ENCODE assay signal across 27 cellular contexts in genomic region chr17:41133880-41134735, GRCh38. TPM values are rescaled to one million over a fixed set of nuclear protein-coding genes. Genes with fewer than 3 reads are reported as not detected.
DNase-seq lines count a peak whose midpoint lies in the region; ATAC-seq and TF ChIP-seq lines count a peak whose summit lies in the region.
"Had no signal": no experiment of that assay in that cellular context is flagged by ENCODE, and none has a peak within 500 bp of the region (broad histone marks: within the 10 kb centered on the region; RNA-seq: fewer than 3 reads in every experiment).

No MANE protein-coding gene starts in this region.

- peaks cover 0 to 5% (median 0%) of the 10 kb centered on the region in 7 donors for H3K9me3 Mint-ChIP-seq in CD4-positive, CD25-positive, alpha-beta regulatory T cell
- H3K9me3 Mint-ChIP-seq in neural progenitor cell (peaks cover 2% of the 10 kb centered on the region), H9 (peaks cover 3 to 11% of the 10 kb centered on the region in 2 experiments; a peak in 4 of 5 replicates)

- no peak overlapping the region for H3K18ac ChIP-seq in H9 (ENCODE audit: insufficient read length, low read depth, low read length)

- no peak overlapping the region for H3K14ac ChIP-seq in H9 (ENCODE audit: insufficient read depth, low read length)

- H3K36me3 Mint-ChIP-seq in CD4-positive, CD25-positive, alpha-beta regulatory T cell: no peaks in the 10 kb centered on the region
- H3K36me3 Mint-ChIP-seq in neural progenitor cell: no peaks in the 10 kb centered on the region
- no peaks in the 10 kb centered on the region for H3K36me3 Mint-ChIP-seq in H9 (ENCODE audit: insufficient read depth in 1 of 3, low read depth in 3 of 3)
- H3K36me3 Mint-ChIP-seq: activated CD4-positive, alpha-beta memory T cell treated with anti-CD3 and anti-CD28 coated beads for 36 hours; activated naive CD4-positive, alpha-beta T cell treated with anti-CD3 and anti-CD28 coated beads, Interleukin-2, amount 10 ng/mL, durations not matched to agents 7 days and 5 days; IgD-negative memory B cell had no signal

- no peaks in the 10 kb centered on the region for H3F3A ChIP-seq in Loucy (ENCODE audit: low read depth)
- H3F3A ChIP-seq in neural progenitor cell (ENCODE audit: low read depth): no peaks in the 10 kb centered on the region

- peaks cover 25% of the 10 kb centered on the region for H3K27me3 Mint-ChIP-seq in CD4-positive, CD25-positive, alpha-beta regulatory T cell
- H3K27me3 Mint-ChIP-seq in neural progenitor cell (ENCODE audit: insufficient read depth, low read depth): no peaks in the 10 kb centered on the region
- H3K27me3 Mint-ChIP-seq in H9 (ENCODE audit: low read depth): no peaks in the 10 kb centered on the region
- H3K27me3 Mint-ChIP-seq: activated naive CD4-positive, alpha-beta T cell treated with anti-CD3 and anti-CD28 coated beads, Interleukin-2, amount 10 ng/mL, durations not matched to agents 7 days and 5 days; IgD-negative memory B cell had no signal

- H2BK15ac ChIP-seq in H9 (ENCODE audit: low read depth, low read length): no peak overlapping the region

- DNase-seq in CD4-positive, CD25-positive, alpha-beta regulatory T cell: peak in 1 of 3 donors; percentile 23
- DNase-seq in choroid plexus epithelial cell (ENCODE audit: low read depth) (peak; percentile 16), neural progenitor cell (ENCODE audit: low spot score) (no peak), MG63 (no peak), NCI-H748 (lab: John Stamatoyannopoulos, UW; ENCODE audit: unreplicated experiment) (no peak), H9 (no peak)
- DNase-seq: activated CD4-positive, alpha-beta memory T cell treated with anti-CD3 and anti-CD28 coated beads for 36 hours; activated naive CD4-positive, alpha-beta T cell treated with anti-CD3 and anti-CD28 coated beads, Interleukin-2, amount 10 ng/mL, durations not matched to agents 7 days and 5 days; activated T-cell treated with anti-CD3 and anti-CD28 coated beads, Interleukin-2, amount 50 U/mL, for 1 hour; BE2C; DMS 273 treated with DMSO at 0.1 percent for 48 hours; heart right ventricle; NCI-H1436 treated with DMSO at 0.1 percent for 48 hours; NCI-H2171; NCI-H69; Right ventricle myocardium superior; stimulated activated naive CD8-positive, alpha-beta T cell treated with anti-CD3 and anti-CD28 coated beads, Interleukin-15, Interleukin-2, amounts not matched to agents 100 U/mL and 50 U/mL, for 24 hours; tibial artery; WERI-Rb-1 had no signal

- H2BK12ac ChIP-seq in H9 (ENCODE audit: insufficient read length, low read depth, low read length): no peak overlapping the region

- H4K20me1 ChIP-seq in Loucy (ENCODE audit: insufficient read depth, low read length, poor library complexity, severe bottlenecking) (no peaks in the 10 kb centered on the region), neural progenitor cell (ENCODE audit: low read depth) (no peaks in the 10 kb centered on the region), H9 (ENCODE audit: control insufficient read depth, insufficient read depth, insufficient read length) (no peaks in the 10 kb centered on the region)

- no CpG with 5 or more reads among the region's 2 CpGs for WGBS in H9 (ENCODE audit: extremely low coverage, insufficient read length, low lambda C conversion rate)

- no peaks in the 10 kb centered on the region for H3K9me2 ChIP-seq in Loucy (replicated peaks; ENCODE audit: low read depth, low read length)

- H3K27ac Mint-ChIP-seq in CD4-positive, CD25-positive, alpha-beta regulatory T cell: peak overlapping the region; percentile 2 to 93 (median 87)
- H3K27ac Mint-ChIP-seq in neural progenitor cell (no peak overlapping the region), H9 (no peak overlapping the region)
- H3K27ac Mint-ChIP-seq: activated CD4-positive, alpha-beta memory T cell treated with anti-CD3 and anti-CD28 coated beads for 36 hours; activated naive CD4-positive, alpha-beta T cell treated with anti-CD3 and anti-CD28 coated beads, Interleukin-2, amount 10 ng/mL, durations not matched to agents 7 days and 5 days had no signal

- H2BK5ac ChIP-seq in H9 (ENCODE audit: insufficient read length, low read length): no peak overlapping the region

- H4K91ac ChIP-seq in H9 (ENCODE audit: insufficient read length, low read depth, low read length): no peak overlapping the region

- H3K4me3 Mint-ChIP-seq in CD4-positive, CD25-positive, alpha-beta regulatory T cell: peak overlapping the region in 2 of 4 donors; percentile 71 to 76
- H3K4me3 Mint-ChIP-seq in neural progenitor cell: no peak overlapping the region
- no peak overlapping the region for H3K4me3 Mint-ChIP-seq in H9
- H3K4me3 Mint-ChIP-seq: activated CD4-positive, alpha-beta memory T cell treated with anti-CD3 and anti-CD28 coated beads for 36 hours; activated naive CD4-positive, alpha-beta T cell treated with anti-CD3 and anti-CD28 coated beads, Interleukin-2, amount 10 ng/mL, durations not matched to agents 7 days and 5 days; IgD-negative memory B cell had no signal

- no peaks in the 10 kb centered on the region for H3K9me3 ChIP-seq in CD4-positive, CD25-positive, alpha-beta regulatory T cell (ENCODE audit: control insufficient read depth in 2 of 2, low read length in 2 of 2)
- H3K9me3 ChIP-seq in Loucy (ENCODE audit: insufficient read depth, low read depth, low read length) (no peaks in the 10 kb centered on the region), neural progenitor cell (ENCODE audit: low read depth) (peaks cover 5% of the 10 kb centered on the region), MG63 (peaks cover 23% of the 10 kb centered on the region), H9 (ENCODE audit: control insufficient read depth, low read depth, low read length) (no peaks in the 10 kb centered on the region)
- H3K9me3 ChIP-seq: BE2C, neutrophil, tibial artery had no signal

- H2AK5ac ChIP-seq in H9 (ENCODE audit: insufficient read length, low read length): no peak overlapping the region

- H3K27me3 ChIP-seq in CD4-positive, CD25-positive, alpha-beta regulatory T cell (ENCODE audit: control insufficient read depth, insufficient read depth, low read length): peaks cover 2% of the 10 kb centered on the region
- H3K27me3 ChIP-seq in Loucy (ENCODE audit: insufficient read depth, low read length, poor library complexity, severe bottlenecking) (no peaks in the 10 kb centered on the region), neural progenitor cell (no peaks in the 10 kb centered on the region), MG63 (no peaks in the 10 kb centered on the region), H9 (ENCODE audit: insufficient read depth, low read length) (no peaks in the 10 kb centered on the region)
- H3K27me3 ChIP-seq: neutrophil, tibial artery had no signal

- peaks cover 3% of the 10 kb centered on the region for H3K4me1 ChIP-seq in CD4-positive, CD25-positive, alpha-beta regulatory T cell (ENCODE audit: control insufficient read depth, insufficient read depth, low read length, poor library complexity, severe bottlenecking)
- H3K4me1 ChIP-seq in Loucy (ENCODE audit: insufficient read depth, low read length, poor library complexity, severe bottlenecking) (peaks cover 18% of the 10 kb centered on the region), neural progenitor cell (no peaks in the 10 kb centered on the region), H9 (ENCODE audit: insufficient read depth, low read length) (no peaks in the 10 kb centered on the region)
- H3K4me1 ChIP-seq: BE2C, heart right ventricle, tibial artery had no signal

- no peaks in the 10 kb centered on the region for H3K36me3 ChIP-seq in CD4-positive, CD25-positive, alpha-beta regulatory T cell (ENCODE audit: control insufficient read depth, insufficient read depth, low read length)
- no peaks in the 10 kb centered on the region for H3K36me3 ChIP-seq in Loucy (ENCODE audit: insufficient read depth, low read length)
- H3K36me3 ChIP-seq in neural progenitor cell: no peaks in the 10 kb centered on the region
- no peaks in the 10 kb centered on the region for H3K36me3 ChIP-seq in MG63
- H3K36me3 ChIP-seq: BE2C, heart right ventricle, neutrophil, tibial artery, WERI-Rb-1 had no signal

- no peaks in the 10 kb centered on the region for H3K23me2 ChIP-seq in H9 (ENCODE audit: insufficient read length, low read depth, low read length, poor library complexity, severe bottlenecking)

- no peak overlapping the region for H3T11ph ChIP-seq in H9 (ENCODE audit: low read length)

- peaks cover 0 to 40% (median 6%) of the 10 kb centered on the region in 4 donors for H3K4me1 Mint-ChIP-seq in CD4-positive, CD25-positive, alpha-beta regulatory T cell
- no peaks in the 10 kb centered on the region for H3K4me1 Mint-ChIP-seq in neural progenitor cell
- no peaks in the 10 kb centered on the region for H3K4me1 Mint-ChIP-seq in H9
- H3K4me1 Mint-ChIP-seq: activated naive CD4-positive, alpha-beta T cell treated with anti-CD3 and anti-CD28 coated beads, Interleukin-2, amount 10 ng/mL, durations not matched to agents 7 days and 5 days had no signal

- H3K4me3 ChIP-seq in CD4-positive, CD25-positive, alpha-beta regulatory T cell (ENCODE audit: low read depth, low read length): no peak overlapping the region
- H3K4me3 ChIP-seq in Loucy (ENCODE audit: low read length, poor library complexity, severe bottlenecking) (no peak overlapping the region), choroid plexus epithelial cell (ENCODE audit: low read depth, low read length) (no peak overlapping the region), neural progenitor cell (no peak overlapping the region), MG63 (no peak overlapping the region)
- H3K4me3 ChIP-seq: heart right ventricle, skin epidermis, tibial artery had no signal

- no peak overlapping the region for H4K8ac ChIP-seq in H9 (replicated peaks; ENCODE audit: insufficient read length, low read depth, low read length)

- H3K27ac ChIP-seq in CD4-positive, CD25-positive, alpha-beta regulatory T cell (ENCODE audit: insufficient read depth, low read length, poor library complexity, severe bottlenecking): no peak overlapping the region
- no peak overlapping the region for H3K27ac ChIP-seq in neural progenitor cell
- no peak overlapping the region for H3K27ac ChIP-seq in H9 (ENCODE audit: insufficient read length, low read depth, low read length)
- H3K27ac ChIP-seq: heart right ventricle, neutrophil, tibial artery, WERI-Rb-1 had no signal

- no peaks in the 10 kb centered on the region for H3K79me1 ChIP-seq in H9 (ENCODE audit: insufficient read depth, low read depth, low read length, poor library complexity, severe bottlenecking)

- H3K4me2 ChIP-seq in Loucy (ENCODE audit: low read depth, low read length, poor library complexity, severe bottlenecking) (peak overlapping the region; percentile 11), neural progenitor cell (no peak overlapping the region), H9 (ENCODE audit: insufficient read depth, insufficient read length, low read length) (no peak overlapping the region)

- no peak for ATAC-seq in CD4-positive, CD25-positive, alpha-beta regulatory T cell (ENCODE audit: low read depth in 2 of 2)
- ATAC-seq: heart right ventricle; stimulated activated naive CD8-positive, alpha-beta T cell treated with anti-CD3 and anti-CD28 coated beads, Interleukin-15, Interleukin-2, amounts not matched to agents 100 U/mL and 50 U/mL, for 24 hours had no signal

- no peak for TF ChIP-seq CTCF in Loucy (conservative IDR thresholded peaks at IDR 0.05; ENCODE audit: low read length)
- TF ChIP-seq CTCF in choroid plexus epithelial cell (conservative IDR thresholded peaks at IDR 0.05; ENCODE audit: low read depth, low read length): no peak
- no peak for TF ChIP-seq CTCF in neural progenitor cell (IDR thresholded peaks at IDR 0.05)
- no peak for TF ChIP-seq CTCF in H9 (conservative IDR thresholded peaks at IDR 0.05)

- H2AFZ ChIP-seq in Loucy (ENCODE audit: low read length): peak overlapping the region; percentile 80
- H2AFZ ChIP-seq in neural progenitor cell (replicated peaks): peak overlapping the region; percentile 6
- H2AFZ ChIP-seq in H9 (ENCODE audit: low read length): no peak overlapping the region

- no peak overlapping the region for H2BK120ac ChIP-seq in H9 (ENCODE audit: low read depth, low read length, poor library complexity, severe bottlenecking)

- H3K79me2 ChIP-seq in Loucy (ENCODE audit: insufficient read depth, low read length) (no peaks in the 10 kb centered on the region), neural progenitor cell (ENCODE audit: low read depth) (no peaks in the 10 kb centered on the region), H9 (ENCODE audit: insufficient read depth, low read length) (no peaks in the 10 kb centered on the region)

- H3K4ac ChIP-seq in H9 (ENCODE audit: low read depth, low read length): no peak overlapping the region

- no peak overlapping the region for H4K5ac ChIP-seq in H9 (ENCODE audit: insufficient read length, low read depth, low read length)

- no peak overlapping the region for H3K23ac ChIP-seq in H9 (ENCODE audit: insufficient read length, low read depth, low read length)

- no peak overlapping the region for H2BK20ac ChIP-seq in H9 (ENCODE audit: low read depth, low read length, poor library complexity, severe bottlenecking)

- H3K9ac ChIP-seq in Loucy (ENCODE audit: low read depth, low read length, poor library complexity, severe bottlenecking) (no peak overlapping the region), neural progenitor cell (no peak overlapping the region), H9 (ENCODE audit: extremely low read depth, insufficient read length, low read length) (no peak overlapping the region)

- no peak overlapping the region for H3K56ac ChIP-seq in H9 (ENCODE audit: insufficient read length, low read depth, low read length)

RNA-seq across cellular contexts. Expression of gene KRTAP4-6, which starts 6.2 kb away (rescaled TPM):
- not detected for total RNA-seq in CD4-positive, CD25-positive, alpha-beta regulatory T cell
- not detected for polyA plus RNA-seq in CD4-positive, CD25-positive, alpha-beta regulatory T cell
- not detected in 2 replicates for total RNA-seq in neural progenitor cell (ENCODE audit: low replicate concordance)
- total RNA-seq in MG63 (2014; rRNA removed; shearing (Covaris generic); ENCODE audit: low replicate concordance): not detected in 2 replicates
- total RNA-seq in H9 (2021): not detected in 2 replicates
- total RNA-seq: activated CD4-positive, alpha-beta memory T cell treated with anti-CD3 and anti-CD28 coated beads for 36 hours; heart right ventricle; liver; MCF 10A; mucosa of gallbladder; Right ventricle myocardium superior; T-helper 1 cell treated with Interleukin-12 subunit alpha and Interleukin-12 subunit beta and Interleukin-4 antibody, amounts not matched to agents 30 ng/mL and 1 ng/mL, for 36 hours had no signal
- polyA plus RNA-seq: heart right ventricle, IgD-negative memory B cell, liver had no signal

RNA-seq across cellular contexts. Expression of gene KRTAP4-12, which starts 10.1 kb away (rescaled TPM):
- total RNA-seq in CD4-positive, CD25-positive, alpha-beta regulatory T cell: not detected
- polyA plus RNA-seq in CD4-positive, CD25-positive, alpha-beta regulatory T cell: not detected
- total RNA-seq in neural progenitor cell (ENCODE audit: low replicate concordance) (not detected in 2 replicates), H9 (2021) (not detected in 2 replicates)
- not detected in 2 replicates for total RNA-seq in MG63 (2014; rRNA removed; shearing (Covaris generic); ENCODE audit: low replicate concordance)
- total RNA-seq: activated CD4-positive, alpha-beta memory T cell treated with anti-CD3 and anti-CD28 coated beads for 36 hours; heart right ventricle; liver; MCF 10A; mucosa of gallbladder; Right ventricle myocardium superior; T-helper 1 cell treated with Interleukin-12 subunit alpha and Interleukin-12 subunit beta and Interleukin-4 antibody, amounts not matched to agents 30 ng/mL and 1 ng/mL, for 36 hours had no signal
- polyA plus RNA-seq: heart right ventricle, IgD-negative memory B cell, liver had no signal

RNA-seq across cellular contexts. Expression of gene KRTAP4-5, which starts 15.5 kb away (rescaled TPM):
- total RNA-seq in CD4-positive, CD25-positive, alpha-beta regulatory T cell: not detected
- not detected for polyA plus RNA-seq in CD4-positive, CD25-positive, alpha-beta regulatory T cell
- total RNA-seq in neural progenitor cell (ENCODE audit: low replicate concordance) (not detected in 2 replicates), H9 (2021) (not detected in 2 replicates)
- not detected in 2 replicates for total RNA-seq in MG63 (2014; rRNA removed; shearing (Covaris generic); ENCODE audit: low replicate concordance)
- total RNA-seq: activated CD4-positive, alpha-beta memory T cell treated with anti-CD3 and anti-CD28 coated beads for 36 hours; heart right ventricle; liver; MCF 10A; mucosa of gallbladder; Right ventricle myocardium superior; T-helper 1 cell treated with Interleukin-12 subunit alpha and Interleukin-12 subunit beta and Interleukin-4 antibody, amounts not matched to agents 30 ng/mL and 1 ng/mL, for 36 hours had no signal
- polyA plus RNA-seq: heart right ventricle, IgD-negative memory B cell, liver had no signal

RNA-seq across cellular contexts. Expression of gene KRTAP4-11, which starts 15.9 kb away (rescaled TPM):
- total RNA-seq in CD4-positive, CD25-positive, alpha-beta regulatory T cell: not detected
- polyA plus RNA-seq in CD4-positive, CD25-positive, alpha-beta regulatory T cell: not detected
- total RNA-seq in neural progenitor cell (ENCODE audit: low replicate concordance) (not detected in 2 replicates), H9 (2021) (not detected in 2 replicates)
- not detected in 2 replicates for total RNA-seq in MG63 (2014; rRNA removed; shearing (Covaris generic); ENCODE audit: low replicate concordance)
- total RNA-seq: activated CD4-positive, alpha-beta memory T cell treated with anti-CD3 and anti-CD28 coated beads for 36 hours; heart right ventricle; liver; MCF 10A; mucosa of gallbladder; Right ventricle myocardium superior; T-helper 1 cell treated with Interleukin-12 subunit alpha and Interleukin-12 subunit beta and Interleukin-4 antibody, amounts not matched to agents 30 ng/mL and 1 ng/mL, for 36 hours had no signal
- polyA plus RNA-seq: heart right ventricle, IgD-negative memory B cell, liver had no signal

RNA-seq across cellular contexts. Expression of gene KRTAP4-4, which starts 26.4 kb away (rescaled TPM):
- total RNA-seq in CD4-positive, CD25-positive, alpha-beta regulatory T cell: not detected
- polyA plus RNA-seq in CD4-positive, CD25-positive, alpha-beta regulatory T cell: not detected
- total RNA-seq in neural progenitor cell (ENCODE audit: low replicate concordance): not detected in 2 replicates
- total RNA-seq in MG63 (2014; rRNA removed; shearing (Covaris generic); ENCODE audit: low replicate concordance): not detected in 2 replicates
- not detected in 2 replicates for total RNA-seq in H9 (2021)
- total RNA-seq: activated CD4-positive, alpha-beta memory T cell treated with anti-CD3 and anti-CD28 coated beads for 36 hours; heart right ventricle; liver; MCF 10A; mucosa of gallbladder; Right ventricle myocardium superior; T-helper 1 cell treated with Interleukin-12 subunit alpha and Interleukin-12 subunit beta and Interleukin-4 antibody, amounts not matched to agents 30 ng/mL and 1 ng/mL, for 36 hours had no signal
- polyA plus RNA-seq: heart right ventricle, IgD-negative memory B cell, liver had no signal

Comparison
In these comparisons a context has a peak if more than half of its experiments do, and no peak if none do; other contexts are left out.
1. H3K27ac Mint-ChIP-seq: peak in CD4-positive, CD25-positive, alpha-beta regulatory T cell (3 of 3); none in neural progenitor cell (single experiment) and H9 (0 of 3).